2 cellular contexts compared by ENCODE assay signal in the genomic region with DNA sequence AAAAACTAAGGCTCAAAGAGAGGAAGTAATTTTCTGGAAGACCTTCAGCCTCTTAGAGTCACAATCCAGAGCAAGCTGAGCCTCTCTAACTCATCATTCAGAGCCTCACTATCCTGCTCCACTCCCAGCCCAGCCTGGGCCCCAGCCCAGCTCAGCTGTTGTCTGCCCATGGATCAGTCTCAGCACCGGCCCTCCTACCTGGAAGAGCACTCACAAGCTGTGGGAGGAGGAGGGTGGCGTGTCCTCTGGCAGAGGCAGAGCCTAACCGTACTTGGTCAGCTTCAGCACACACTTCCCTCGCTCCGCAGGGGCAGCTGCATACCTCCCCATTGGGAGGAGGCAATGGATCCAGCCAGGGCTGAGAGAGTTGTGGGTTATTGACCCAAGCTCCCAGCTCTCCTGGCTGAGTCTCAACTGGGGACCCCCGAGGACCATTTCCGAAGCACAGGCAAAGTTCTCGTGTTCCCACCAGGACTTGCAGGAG.
TF ChIP-seq lines count a peak whose summit lies in the region.

No MANE protein-coding gene starts in this region.

TF ChIP-seq in GM23338, 12 proteins besides CTCF, POLR2A, EP300 and RAD21 (continues in another document):
- no peak for TF ChIP-seq ZNF462 (CRISPR knock-in tag; IDR thresholded peaks at IDR 0.05)
- no peak for TF ChIP-seq STAT1 (IDR thresholded peaks at IDR 0.05; ENCODE audit: unreplicated experiment)
- no peak for TF ChIP-seq ETS1 (IDR thresholded peaks at IDR 0.05)
- no peak for TF ChIP-seq REST (IDR thresholded peaks at IDR 0.05; ENCODE audit: unreplicated experiment)
- TF ChIP-seq CREB1 (CRISPR knock-in tag; IDR thresholded peaks at IDR 0.05; ENCODE audit: low read depth): no peak
- no peak for TF ChIP-seq NANOG (IDR thresholded peaks at IDR 0.05; ENCODE audit: borderline replicate concordance)
- TF ChIP-seq JUNB (IDR thresholded peaks at IDR 0.05; ENCODE audit: unreplicated experiment): no peak
- no peak for TF ChIP-seq ZNF114 (CRISPR knock-in tag; IDR thresholded peaks at IDR 0.05)
- TF ChIP-seq EZH2phosphoT487 (IDR thresholded peaks at IDR 0.05; ENCODE audit: unreplicated experiment): no peak
- TF ChIP-seq EZH2 (IDR thresholded peaks at IDR 0.05; ENCODE audit: low read depth, unreplicated experiment): no peak

TF ChIP-seq in H1, 55 proteins besides CTCF, POLR2A, EP300 and RAD21:
- TF ChIP-seq CHD7 (IDR thresholded peaks at IDR 0.05; ENCODE audit: insufficient replicate concordance, low read length) (no peak), BACH1 (IDR thresholded peaks at IDR 0.05; ENCODE audit: low read length) (no peak), SP1 (IDR thresholded peaks at IDR 0.05; ENCODE audit: low read depth, low read length) (no peak), BRCA1 (IDR thresholded peaks at IDR 0.05; ENCODE audit: low read depth, low read length) (no peak), SIN3A (conservative IDR thresholded peaks at IDR 0.05 in 1 of 2, IDR thresholded peaks at IDR 0.05 in 1 of 2; ENCODE audit: low read depth in 1 of 2, low read length in 2 of 2) (no peak), HDAC2 (IDR thresholded peaks at IDR 0.05; ENCODE audit: borderline replicate concordance in 1 of 2, low read depth in 2 of 2, low read length in 2 of 2) (no peak), SIRT6 (IDR thresholded peaks at IDR 0.05; ENCODE audit: low read length) (no peak), ASH2L (IDR thresholded peaks at IDR 0.05; ENCODE audit: low read length) (no peak)
- TF ChIP-seq, protein P1, sequence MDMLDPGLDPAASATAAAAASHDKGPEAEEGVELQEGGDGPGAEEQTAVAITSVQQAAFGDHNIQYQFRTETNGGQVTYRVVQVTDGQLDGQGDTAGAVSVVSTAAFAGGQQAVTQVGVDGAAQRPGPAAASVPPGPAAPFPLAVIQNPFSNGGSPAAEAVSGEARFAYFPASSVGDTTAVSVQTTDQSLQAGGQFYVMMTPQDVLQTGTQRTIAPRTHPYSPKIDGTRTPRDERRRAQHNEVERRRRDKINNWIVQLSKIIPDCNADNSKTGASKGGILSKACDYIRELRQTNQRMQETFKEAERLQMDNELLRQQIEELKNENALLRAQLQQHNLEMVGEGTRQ (IDR thresholded peaks at IDR 0.05; ENCODE audit: low read length): no peak
